In the genomic region with DNA sequence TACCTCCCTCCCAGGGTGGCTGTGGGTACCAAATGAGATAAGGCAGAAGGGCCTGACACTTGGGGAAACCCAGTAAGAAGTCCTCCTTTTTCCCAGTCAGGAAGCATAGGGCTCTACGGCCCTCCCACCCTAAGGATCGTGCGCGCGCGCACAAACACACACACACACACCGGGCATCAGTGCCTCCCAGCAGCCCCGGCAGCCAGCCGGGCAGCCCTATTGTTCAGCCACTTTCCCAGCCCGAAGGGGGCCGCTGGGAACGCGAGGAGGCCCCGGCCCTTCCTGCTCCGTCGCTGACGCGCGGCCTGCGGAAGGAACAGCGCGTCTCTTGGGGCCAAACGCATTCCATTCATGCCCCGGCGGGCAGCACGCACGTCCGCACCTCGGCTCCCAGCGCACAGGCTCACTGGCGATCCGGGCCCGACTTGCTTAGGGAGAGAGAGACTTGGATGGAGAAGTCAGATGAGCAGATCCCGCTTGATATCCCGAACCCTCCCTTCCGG, we compare ENCODE assay signal across 12 cellular contexts. TPM values are rescaled to one million over a fixed set of nuclear protein-coding genes. Genes with fewer than 3 reads are reported as not detected.
DNase-seq lines count a peak whose midpoint lies in the region; ATAC-seq and TF ChIP-seq lines count a peak whose summit lies in the region.
"Had no signal": no experiment of that assay in that cellular context is flagged by ENCODE, and none has a peak within 500 bp of the region (broad histone marks: within the 10 kb centered on the region; RNA-seq: fewer than 3 reads in every experiment).

No MANE protein-coding gene starts in this region.

- peak; percentile 63 to 73 for ATAC-seq in lower lobe of right lung
- no peak for ATAC-seq in T-helper 17 cell
- ATAC-seq in GM18868 (IDR thresholded peaks at IDR 0.05; ENCODE audit: unreplicated experiment) = no peak

- H3K9ac ChIP-seq in fibroblast of lung (ENCODE audit: insufficient read depth, low read length) (peak overlapping the region; percentile 48), smooth muscle cell (ENCODE audit: low read depth) (no peak overlapping the region)

- intact Hi-C loops in lower lobe of right lung (cut with DNase I) = no loop called here

- peak; percentile 65 to 76 for DNase-seq in fibroblast of lung (ENCODE audit: low read depth in 2 of 2)
- peak; percentile 76 for DNase-seq in lower lobe of right lung
- DNase-seq in smooth muscle cell (lab: John Stamatoyannopoulos, UW; ENCODE audit: unreplicated experiment) = no peak
- no peak for DNase-seq in T-helper 17 cell
- DNase-seq in NOMO-1 treated with DMSO at 0.1 percent for 48 hours (lab: John Stamatoyannopoulos, UW; ENCODE audit: unreplicated experiment) = no peak
- no peak for DNase-seq in superior temporal gyrus (ENCODE audit: extremely low spot score)
- DNase-seq: activated CD4-positive, alpha-beta T cell treated with anti-CD3 and anti-CD28 coated beads, Interleukin-2, amount 10 ng/mL, durations not matched to agents 7 days and 5 days; activated effector memory CD4-positive, alpha-beta T cell treated with Interleukin-2 at 50 U/mL for 16 hours; NCI-H1436; SW 1271 had no signal

- H3F3A ChIP-seq in smooth muscle cell (ENCODE audit: low read depth) = no peaks in the 10 kb centered on the region

- H3K9me3 ChIP-seq in fibroblast of lung (ENCODE audit: control insufficient read depth, insufficient read depth, low read depth, low read length) = no peaks in the 10 kb centered on the region
- H3K9me3 ChIP-seq in lower lobe of right lung = peaks cover 7% of the 10 kb centered on the region
- H3K9me3 ChIP-seq in smooth muscle cell (replicated peaks; ENCODE audit: low read depth) = no peaks in the 10 kb centered on the region
- H3K9me3 ChIP-seq in T-helper 17 cell (ENCODE audit: control insufficient read depth, low read length, poor library complexity, severe bottlenecking) = no peaks in the 10 kb centered on the region

- no peak overlapping the region for H3K4me3 ChIP-seq in fibroblast of lung (replicated peaks in 1 of 4; ENCODE audit: control extremely low read depth in 1 of 4, insufficient read depth in 1 of 4, low read depth in 3 of 4, low read length in 4 of 4)
- no peak overlapping the region for H3K4me3 ChIP-seq in lower lobe of right lung
- no peak overlapping the region for H3K4me3 ChIP-seq in smooth muscle cell

- WGBS in smooth muscle cell (ENCODE audit: low lambda C conversion rate) = 27% methylated on average over 36 of the region's 36 CpGs

- H4K20me1 ChIP-seq in fibroblast of lung (ENCODE audit: control insufficient read depth, extremely low read depth, insufficient read depth, low read length) (no peaks in the 10 kb centered on the region), smooth muscle cell (ENCODE audit: low read depth) (no peaks in the 10 kb centered on the region)

- H3K4me1 ChIP-seq in fibroblast of lung (ENCODE audit: control insufficient read depth, extremely low read depth, insufficient read depth, low read length) (peaks cover 2% of the 10 kb centered on the region), lower lobe of right lung (peaks cover 24% of the 10 kb centered on the region), smooth muscle cell (ENCODE audit: low read depth) (no peaks in the 10 kb centered on the region)

- H3K36me3 ChIP-seq in fibroblast of lung (ENCODE audit: control insufficient read depth, insufficient read depth, low read length) = no peaks in the 10 kb centered on the region
- no peaks in the 10 kb centered on the region for H3K36me3 ChIP-seq in lower lobe of right lung
- no peaks in the 10 kb centered on the region for H3K36me3 ChIP-seq in smooth muscle cell (ENCODE audit: low read depth)

- no peak for TF ChIP-seq CTCF in fibroblast of lung (conservative IDR thresholded peaks at IDR 0.05 in 1 of 2, IDR thresholded peaks at IDR 0.05 in 1 of 2; ENCODE audit: low read depth in 1 of 2, low read length in 2 of 2)
- no peak for TF ChIP-seq CTCF in lower lobe of right lung (IDR thresholded peaks at IDR 0.05)
- TF ChIP-seq CTCF in smooth muscle cell (IDR thresholded peaks at IDR 0.05; ENCODE audit: borderline replicate concordance, insufficient read depth, poor library complexity, severe bottlenecking) = no peak

- H3K4me1 Mint-ChIP-seq in T-helper 17 cell = peaks cover 14% of the 10 kb centered on the region
- H3K4me1 Mint-ChIP-seq: activated CD4-positive, alpha-beta T cell treated with anti-CD3 and anti-CD28 coated beads, Interleukin-2, amount 10 ng/mL, durations not matched to agents 7 days and 5 days had no signal

- H3K4me2 ChIP-seq in fibroblast of lung (ENCODE audit: extremely low read depth, insufficient read depth, low read length) (no peak overlapping the region), smooth muscle cell (peak overlapping the region; percentile 35)

- no peak overlapping the region for H2AFZ ChIP-seq in fibroblast of lung (ENCODE audit: low read length)
- H2AFZ ChIP-seq in smooth muscle cell (ENCODE audit: low read depth) = peak overlapping the region; percentile 83

- H3K27ac ChIP-seq in angular gyrus (ENCODE audit: low read depth, low read length) = peak overlapping the region; percentile 12
- H3K27ac ChIP-seq in fibroblast of lung (ENCODE audit: insufficient read depth, low read length) = peak overlapping the region; percentile 59
- peak overlapping the region; percentile 83 for H3K27ac ChIP-seq in lower lobe of right lung
- no peak overlapping the region for H3K27ac ChIP-seq in smooth muscle cell (ENCODE audit: low read depth)

- H3K27ac Mint-ChIP-seq in T-helper 17 cell = no peak overlapping the region
- H3K27ac Mint-ChIP-seq: activated CD4-positive, alpha-beta T cell treated with anti-CD3 and anti-CD28 coated beads, Interleukin-2, amount 10 ng/mL, durations not matched to agents 7 days and 5 days had no signal

- H3K79me2 ChIP-seq in fibroblast of lung (ENCODE audit: control insufficient read depth, insufficient read depth, low read length) (no peaks in the 10 kb centered on the region), smooth muscle cell (ENCODE audit: low read depth) (no peaks in the 10 kb centered on the region)

- no peak overlapping the region for H3K4me3 Mint-ChIP-seq in T-helper 17 cell
- H3K4me3 Mint-ChIP-seq: activated CD4-positive, alpha-beta T cell treated with anti-CD3 and anti-CD28 coated beads, Interleukin-2, amount 10 ng/mL, durations not matched to agents 7 days and 5 days had no signal

- H3K27me3 Mint-ChIP-seq in T-helper 17 cell = peaks cover 12% of the 10 kb centered on the region
- H3K27me3 Mint-ChIP-seq: activated CD4-positive, alpha-beta T cell treated with anti-CD3 and anti-CD28 coated beads, Interleukin-2, amount 10 ng/mL, durations not matched to agents 7 days and 5 days had no signal

- peaks cover 3% of the 10 kb centered on the region for H3K36me3 Mint-ChIP-seq in T-helper 17 cell (ENCODE audit: low read depth)

- H3K27me3 ChIP-seq in fibroblast of lung (ENCODE audit: control insufficient read depth, insufficient read depth, low read length) (no peaks in the 10 kb centered on the region), lower lobe of right lung (ENCODE audit: low read depth) (no peaks in the 10 kb centered on the region), smooth muscle cell (ENCODE audit: low read depth) (no peaks in the 10 kb centered on the region)

RNA-seq across cellular contexts. Expression of gene DUSP1, which starts 22.6 kb away (rescaled TPM):
- total RNA-seq in fibroblast of lung = 56.5 and 148 TPM in 2 replicates
- 121 and 291 TPM in 2 replicates for polyA plus RNA-seq in fibroblast of lung
- polyA plus RNA-seq in fibroblast of lung (2012) = 89.4 and 192 TPM in 2 replicates
- 200 and 307 TPM in 2 replicates for polyA minus RNA-seq in fibroblast of lung (ENCODE audit: low replicate concordance)
- total RNA-seq in lower lobe of right lung = 367 TPM
- 751 and 817 TPM in 2 replicates for total RNA-seq in smooth muscle cell
- 656 and 995 TPM in 2 replicates for polyA plus RNA-seq in smooth muscle cell
- 1,000 to 10,000 TPM; 1,522 to 2,429 TPM for total RNA-seq in T-helper 17 cell

Comparison
In these comparisons a context has a peak if more than half of its experiments do, and no peak if none do; other contexts are left out.
1. DNase-seq: peak in fibroblast of lung (2 of 2) and lower lobe of right lung (single experiment); none in smooth muscle cell (single experiment), T-helper 17 cell (0 of 3), NOMO-1 treated with DMSO at 0.1 percent for 48 hours (single experiment) and superior temporal gyrus (single experiment).
2. ATAC-seq: peak in lower lobe of right lung (2 of 2); none in T-helper 17 cell (single experiment) and GM18868 (single experiment).